In the genomic region with DNA sequence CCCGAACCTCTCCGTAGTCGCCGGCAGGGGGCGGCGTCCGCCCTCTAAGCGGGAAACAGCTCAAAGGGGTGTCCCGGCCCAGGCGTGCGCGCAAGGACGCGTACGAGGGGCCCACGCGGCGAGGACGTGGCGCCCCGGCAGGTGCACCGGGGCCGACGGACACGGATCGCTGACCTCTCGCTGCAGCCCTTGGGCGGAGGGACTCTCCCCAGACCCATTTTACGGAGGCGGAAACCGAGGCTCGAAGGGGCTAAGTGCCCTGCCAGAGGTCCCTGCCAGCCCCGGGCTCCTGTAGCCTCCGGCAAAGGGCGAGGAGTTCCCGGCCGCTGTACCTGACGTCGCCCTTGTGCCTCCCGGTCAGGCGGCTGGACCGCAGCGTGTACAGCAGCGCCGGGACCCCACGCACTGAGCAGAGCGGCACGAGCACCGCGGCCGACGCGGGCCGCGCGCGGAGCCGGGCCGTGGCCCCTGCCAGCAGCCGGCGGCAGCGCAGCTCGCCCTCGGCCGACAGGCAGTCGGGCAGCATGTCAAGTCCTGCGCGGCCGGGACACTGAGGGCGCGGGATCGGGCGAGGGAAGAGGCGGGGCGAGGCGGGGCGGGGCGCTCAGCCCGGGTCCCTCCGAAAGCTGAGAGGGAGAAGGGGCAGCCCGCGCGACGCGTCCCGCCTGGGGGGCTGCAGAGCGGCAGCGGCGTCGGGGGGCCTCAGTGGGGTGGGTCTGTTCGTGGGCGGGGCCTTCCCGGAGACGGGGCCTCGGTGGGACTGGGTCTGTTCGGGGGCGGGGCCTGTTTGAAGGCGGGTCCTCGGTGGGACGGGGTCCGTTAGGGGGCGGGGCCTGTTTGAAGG, we compare ENCODE assay signal across 8 cellular contexts. TPM values are rescaled to one million over a fixed set of nuclear protein-coding genes. Genes with fewer than 3 reads are reported as not detected.
DNase-seq lines count a peak whose midpoint lies in the region; ATAC-seq and TF ChIP-seq lines count a peak whose summit lies in the region.

Gene NUDT8 (minus strand): TSS at position 552 of the 844 bp plus-strand sequence. CDS start 26 bp downstream, at position 526.

- H3K27me3 Mint-ChIP-seq in naive B cell = no peaks in the 10 kb centered on the region

- POLR2A ChIA-PET in PC-3 (lab: Charles Lee; ENCODE audit: unreplicated experiment) = interaction anchor here (0.6 to 0.9 kb wide), 2 partner anchors 28 to 228 kb away, joined by 5 to 8 read pairs; partner anchors contain the start of gene PPP1CA

- H3K4me2 ChIP-seq in PC-3 (ENCODE audit: low read length) = peak within 1 kb of the TSS; percentile 98

- peak within 1 kb of the TSS; percentile 76 for H3K9ac ChIP-seq in PC-3 (ENCODE audit: low read length)

- no peaks in the 10 kb centered on the region for H3F3A ChIP-seq in PC-3 (ENCODE audit: low read length, unreplicated experiment)

- H3K4me3 Mint-ChIP-seq in naive B cell = peak within 1 kb of the TSS; percentile 77 to 94 (median 90)
- peak within 1 kb of the TSS; percentile 90 for H3K4me3 Mint-ChIP-seq in stimulated activated effector memory CD8-positive, alpha-beta T cell treated with anti-CD3 and anti-CD28 coated beads, Interleukin-12 subunit alpha, Interleukin-12 subunit beta, amount 100 ng/mL, for 72 hours

- intact Hi-C loops in PC-3 (cut with micrococcal nuclease) (loop anchor here (1.0 kb wide), 1 partner anchor 30 kb away; no protein-coding TSS in a partner anchor), esophagus squamous epithelium (cut with DNase I) (no loop called here)

- WGBS in esophagus squamous epithelium, 2 donors = 2% methylated on average over 10 of the region's 102 CpGs; no CpG with 5 or more reads in 1 of the 2 donors

- H3K36me3 ChIP-seq in PC-3 (ENCODE audit: low read depth, low read length) (no peaks in the 10 kb centered on the region), esophagus squamous epithelium (no peaks in the 10 kb centered on the region)

- no peaks in the 10 kb centered on the region for H3K9me3 Mint-ChIP-seq in naive B cell
- H3K9me3 Mint-ChIP-seq in stimulated activated effector memory CD8-positive, alpha-beta T cell treated with anti-CD3 and anti-CD28 coated beads, Interleukin-12 subunit alpha, Interleukin-12 subunit beta, amount 100 ng/mL, for 72 hours = no peaks in the 10 kb centered on the region

- no peaks in the 10 kb centered on the region for H3K9me2 ChIP-seq in PC-3 (replicated peaks; ENCODE audit: low read length)

- H3K27me3 ChIP-seq in PC-3 (ENCODE audit: low read length) (no peaks in the 10 kb centered on the region), esophagus squamous epithelium (peaks cover 0 to 2% (median 0%) of the 10 kb centered on the region in 4 donors)

- peak within 1 kb of the TSS; percentile 92 for H3K4me3 ChIP-seq in PC-3 (ENCODE audit: low read length)
- H3K4me3 ChIP-seq in esophagus squamous epithelium = peak within 1 kb of the TSS; percentile 56 to 77 (median 64)

- H2AFZ ChIP-seq in PC-3 (ENCODE audit: low read length) = peak within 1 kb of the TSS; percentile 93

- peak; percentile 59 for ATAC-seq in GM19395 (IDR thresholded peaks at IDR 0.05; ENCODE audit: unreplicated experiment)
- ATAC-seq in HG03565 (IDR thresholded peaks at IDR 0.05; ENCODE audit: unreplicated experiment) = peak; percentile 50
- ATAC-seq in PC-3 = peak; percentile 69
- peak; percentile 69 to 73 for ATAC-seq in naive B cell (ENCODE audit: low read depth in 2 of 2)
- ATAC-seq in stimulated activated effector memory CD8-positive, alpha-beta T cell treated with anti-CD3 and anti-CD28 coated beads, Interleukin-12 subunit alpha, Interleukin-12 subunit beta, amount 100 ng/mL, for 72 hours = peak; percentile 75

- peak in 2 of 4 donors; percentile 58 to 71 for TF ChIP-seq POLR2A in esophagus squamous epithelium (IDR thresholded peaks at IDR 0.05)

- no peaks in the 10 kb centered on the region for H3K36me3 Mint-ChIP-seq in naive B cell
- peaks cover 5% of the 10 kb centered on the region for H3K36me3 Mint-ChIP-seq in stimulated activated effector memory CD8-positive, alpha-beta T cell treated with anti-CD3 and anti-CD28 coated beads, Interleukin-12 subunit alpha, Interleukin-12 subunit beta, amount 100 ng/mL, for 72 hours

- TF ChIP-seq CTCF in PC-3 (conservative IDR thresholded peaks at IDR 0.05; ENCODE audit: low read depth, low read length) = peak; percentile 97
- TF ChIP-seq CTCF in esophagus squamous epithelium (IDR thresholded peaks at IDR 0.05) = peak; percentile 13 to 97 (median 92)

- H3K9me3 ChIP-seq in PC-3 (ENCODE audit: low read length) = no peaks in the 10 kb centered on the region
- H3K9me3 ChIP-seq in esophagus squamous epithelium = no peaks in the 10 kb centered on the region

- no TSS peak for BruUV-seq in PC-3 (replicated peaks; lab: Mats Ljungman, UMichigan)

- peaks cover 18% of the 10 kb centered on the region for H3K4me1 ChIP-seq in PC-3 (ENCODE audit: insufficient read depth, low read length)
- peaks cover 17 to 42% (median 24%) of the 10 kb centered on the region in 3 donors for H3K4me1 ChIP-seq in esophagus squamous epithelium

- no peaks in the 10 kb centered on the region for H3K79me2 ChIP-seq in PC-3 (ENCODE audit: low read length)

- CTCF ChIA-PET in PC-3 (lab: Charles Lee) = interaction anchor here (0.7 to 2.9 kb wide), 6 partner anchors 11 to 387 kb away, joined by 3 to 32 read pairs (median 4); no protein-coding TSS in a partner anchor

- peak within 1 kb of the TSS; percentile 56 for H3K27ac ChIP-seq in PC-3 (ENCODE audit: low read length)
- peak within 1 kb of the TSS; percentile 93 to 99 (median 98) for H3K27ac ChIP-seq in esophagus squamous epithelium

- no peaks in the 10 kb centered on the region for H4K20me1 ChIP-seq in PC-3 (ENCODE audit: low read length)

- DNase-seq in CMK (ENCODE audit: low read depth) = peak; percentile 67
- peak; percentile 93 for DNase-seq in PC-3
- DNase-seq in activated T-cell treated with anti-CD3 and anti-CD28 coated beads, Interleukin-2, amount 50 U/mL, for 48 hours = peak; percentile 94 to 95
- DNase-seq in esophagus squamous epithelium (lab: John Stamatoyannopoulos, UW) = no peak
- DNase-seq in naive B cell = peak; percentile 92
- peak; percentile 92 to 96 for DNase-seq in stimulated activated effector memory CD8-positive, alpha-beta T cell treated with anti-CD3 and anti-CD28 coated beads, Interleukin-12 subunit alpha, Interleukin-12 subunit beta, amount 100 ng/mL, for 72 hours (ENCODE audit: low spot score in 2 of 2)

- H3K27ac Mint-ChIP-seq in naive B cell = peak within 1 kb of the TSS; percentile 92 to 98 (median 96)
- peak within 1 kb of the TSS; percentile 97 for H3K27ac Mint-ChIP-seq in stimulated activated effector memory CD8-positive, alpha-beta T cell treated with anti-CD3 and anti-CD28 coated beads, Interleukin-12 subunit alpha, Interleukin-12 subunit beta, amount 100 ng/mL, for 72 hours

- H3K4me1 Mint-ChIP-seq in naive B cell = peaks cover 27 to 42% (median 28%) of the 10 kb centered on the region in 3 donors
- peaks cover 23% of the 10 kb centered on the region for H3K4me1 Mint-ChIP-seq in stimulated activated effector memory CD8-positive, alpha-beta T cell treated with anti-CD3 and anti-CD28 coated beads, Interleukin-12 subunit alpha, Interleukin-12 subunit beta, amount 100 ng/mL, for 72 hours

RNA-seq across cellular contexts. Expression of gene NUDT8, which starts in this region (rescaled TPM):
- 36.3 and 50.6 TPM in 2 replicates for total RNA-seq in PC-3 (2014; rRNA removed)
- 10 to 100 TPM; 37.5 to 68.0 (median 47.0) TPM for total RNA-seq in esophagus squamous epithelium
- 10 to 100 TPM in 3 of 6 donors, 1 to 10 TPM in 3; 2.9 to 15.3 (median 10.0) TPM for polyA plus RNA-seq in naive B cell (ENCODE audit: low read depth in 6 of 6)
